Comparison of ENCODE assay signal across 22 cellular contexts in the genomic region with DNA sequence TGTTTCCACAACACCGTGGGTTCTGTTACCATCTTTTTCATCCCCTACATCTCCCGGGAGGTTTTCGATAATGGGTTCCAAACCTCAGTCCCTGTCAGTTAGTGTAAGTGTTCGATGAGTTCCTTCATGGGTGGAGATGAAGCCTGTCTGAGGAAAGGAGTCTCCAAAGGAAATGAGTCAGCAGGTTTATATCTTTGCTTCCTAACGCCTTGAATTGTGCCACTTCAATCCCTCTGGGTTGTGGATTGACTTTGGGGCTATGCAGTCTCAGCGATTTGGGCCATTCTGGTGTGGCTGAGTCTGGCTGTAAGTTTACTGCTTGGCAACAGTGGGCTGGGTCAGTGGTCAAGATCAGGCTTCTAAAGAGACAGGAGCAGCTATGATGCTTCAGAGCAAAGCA. TPM values are rescaled to one million over a fixed set of nuclear protein-coding genes. Genes with fewer than 3 reads are reported as not detected.
A peak's percentile ranks its signal among the peaks of the same experiment; 100 is the strongest.
DNase-seq lines count a peak whose midpoint lies in the region; FAIRE-seq and TF ChIP-seq lines count a peak whose summit lies in the region.
"Had no signal": no experiment of that assay in that cellular context is flagged by ENCODE, and none has a peak within 500 bp of the region (broad histone marks: within the 10 kb centered on the region; RNA-seq: fewer than 3 reads in every experiment).

No MANE protein-coding gene starts in this region.

- H3K4me1 ChIP-seq in H1 (replicated peaks in 1 of 4; ENCODE audit: control insufficient read depth in 3 of 4, insufficient read depth in 4 of 4, low read length in 3 of 4) (no peaks in the 10 kb centered on the region), mucosa of stomach (ENCODE audit: control insufficient read depth, insufficient read depth, low read length) (peaks cover 11% of the 10 kb centered on the region), adrenal gland (replicated peaks in 1 of 2) (no peaks in the 10 kb centered on the region)
- H3K4me1 ChIP-seq: left lung had no signal

- H2BK12ac ChIP-seq in H1 (ENCODE audit: low read depth, low read length) = no peak overlapping the region

- no peaks in the 10 kb centered on the region for H3K36me3 ChIP-seq in H1 (ENCODE audit: control insufficient read depth in 2 of 4, insufficient read depth in 4 of 4, low read length in 3 of 4)
- no peaks in the 10 kb centered on the region for H3K36me3 ChIP-seq in mucosa of stomach (ENCODE audit: control insufficient read depth, insufficient read depth, low read length)
- no peaks in the 10 kb centered on the region for H3K36me3 ChIP-seq in adrenal gland (replicated peaks in 1 of 2)
- H3K36me3 ChIP-seq: brain microvascular endothelial cell, left lung had no signal

- H3K4me2 ChIP-seq in H1 (ENCODE audit: insufficient read depth in 1 of 2, low read depth in 2 of 2, low read length in 2 of 2) = no peak overlapping the region

- no peak for TF ChIP-seq RAD21 in H1 (IDR thresholded peaks at IDR 0.05 in 1 of 2, conservative IDR thresholded peaks at IDR 0.05 in 1 of 2; ENCODE audit: low read depth in 2 of 2, low read length in 2 of 2)

- CTCF ChIA-PET in H1 (lab: Charles Lee; ENCODE audit: partially characterized antibody) = interaction anchor here (1.3 kb wide), 1 partner anchor 41 kb away, joined by 3 read pairs; no protein-coding TSS in a partner anchor

- no peaks in the 10 kb centered on the region for H3K23me2 ChIP-seq in H1 (ENCODE audit: low read depth, low read length)

- in situ Hi-C loops in Caki2 (cut with HindIII; ENCODE audit: low pct_unique_long_range_greater_than_20kb, low sequenced_read_pairs) = no loop called here

- H3K9me3 ChIP-seq in H1 (ENCODE audit: insufficient read depth in 2 of 2, low read depth in 1 of 2, low read length in 1 of 2) (no peaks in the 10 kb centered on the region), mucosa of stomach (ENCODE audit: control insufficient read depth, low read length) (no peaks in the 10 kb centered on the region), adrenal gland (replicated peaks in 1 of 3) (no peaks in the 10 kb centered on the region)
- H3K9me3 ChIP-seq: left lung had no signal

- H3K27ac ChIP-seq in H1 (ENCODE audit: low read depth, low read length) = no peak overlapping the region; the same call in 1 of the 2 replicates
- no peak overlapping the region for H3K27ac ChIP-seq in adrenal gland
- H3K27ac ChIP-seq: brain microvascular endothelial cell, dorsolateral prefrontal cortex, left lung had no signal

- H3K9ac ChIP-seq in H1 (replicated peaks in 1 of 4; ENCODE audit: extremely low read depth in 1 of 4, low read depth in 3 of 4, low read length in 3 of 4) (no peak overlapping the region), mucosa of stomach (ENCODE audit: low read length) (no peak overlapping the region)

- no peak overlapping the region for H2AK5ac ChIP-seq in H1 (ENCODE audit: low read depth, low read length)

- H2BK5ac ChIP-seq in H1 (ENCODE audit: low read depth, low read length) = no peak overlapping the region

- no peak overlapping the region for H3K14ac ChIP-seq in H1 (ENCODE audit: insufficient read length)

- H2BK20ac ChIP-seq in H1 (ENCODE audit: low read length) = no peak overlapping the region

- intact Hi-C loops in adrenal gland (cut with DNase I) = no loop called here

- H3K56ac ChIP-seq in H1 (replicated peaks; ENCODE audit: insufficient read length, low read depth, low read length) = no peak overlapping the region

- H3K18ac ChIP-seq in H1 (ENCODE audit: extremely low read depth, low read length) = no peak overlapping the region

- peak; percentile 38 for DNase-seq in Caki2 (ENCODE audit: low read depth)
- DNase-seq in M059J (ENCODE audit: low read depth) = peak; percentile 17
- no peak for DNase-seq in H1 (ENCODE audit: low read depth in 1 of 2, low spot score in 2 of 2)
- DNase-seq in activated CD8-positive, alpha-beta memory T cell treated with anti-CD3 and anti-CD28 coated beads, Interleukin-2, amount 50 U/mL, for 4 hours = no peak
- DNase-seq in T1000 (lab: John Stamatoyannopoulos, UW) = no peak
- no peak for DNase-seq in dermis blood vessel endothelial cell
- no peak for DNase-seq in adrenal gland
- DNase-seq: activated CD4-positive, alpha-beta T cell treated with anti-CD3 and anti-CD28 coated beads, Interleukin-2, amount 50 U/mL, for 4 hours; activated T-cell treated with anti-CD3 and anti-CD28 coated beads, Interleukin-2, amount 50 U/mL, for 48 hours; brain microvascular endothelial cell; dorsolateral prefrontal cortex; GOT3; left lung; naive thymus-derived CD8-positive, alpha-beta T cell; NCI-H1694 treated with DMSO at 0.1 percent for 48 hours; NCI-H526; stimulated activated naive CD4-positive, alpha-beta T cell treated with Interleukin-2 at 50 U/mL for 16 hours had no signal

- no peak overlapping the region for H3K4me3 ChIP-seq in H1 (ENCODE audit: extremely low read depth in 1 of 4, insufficient read depth in 2 of 4, low read depth in 3 of 4, low read length in 4 of 4)
- H3K4me3 ChIP-seq in mucosa of stomach (ENCODE audit: low read length) = peak overlapping the region; percentile 15
- no peak overlapping the region for H3K4me3 ChIP-seq in adrenal gland
- H3K4me3 ChIP-seq: dorsolateral prefrontal cortex, GM12878, left lung had no signal

- no peak overlapping the region for H3K4ac ChIP-seq in H1 (replicated peaks; ENCODE audit: insufficient read length, low read depth, low read length)

- H3K79me2 ChIP-seq in H1 (ENCODE audit: control insufficient read depth in 1 of 2, insufficient read depth in 2 of 2, low read length in 2 of 2) = no peaks in the 10 kb centered on the region

- H3K79me1 ChIP-seq in H1 (ENCODE audit: low read depth, low read length) = no peaks in the 10 kb centered on the region

- no peak overlapping the region for H4K91ac ChIP-seq in H1 (replicated peaks; ENCODE audit: insufficient read length, low read length)

- H2BK15ac ChIP-seq in H1 (ENCODE audit: low read length) = 0 out of 2 replicates have a peak overlapping the region, but pooled peaks have one; percentile 22

- H4K5ac ChIP-seq in H1 (ENCODE audit: insufficient read length, low read depth, low read length) = no peak overlapping the region

- TF ChIP-seq CTCF in H1 (IDR thresholded peaks at IDR 0.05; ENCODE audit: control extremely low read depth in 1 of 3, insufficient read depth in 1 of 3, low read depth in 1 of 3, low read length in 3 of 3) (no peak), adrenal gland (IDR thresholded peaks at IDR 0.05) (no peak)

- no peak overlapping the region for H3K23ac ChIP-seq in H1 (ENCODE audit: insufficient read length)

- no peak for FAIRE-seq in H1 (lab: Jason Lieb, UNC)
- FAIRE-seq: GM12878 had no signal

- TF ChIP-seq EP300 in H1 (IDR thresholded peaks at IDR 0.05; ENCODE audit: borderline replicate concordance in 1 of 2, low read depth in 2 of 2, low read length in 2 of 2) = no peak

- TF ChIP-seq POLR2A in H1 (IDR thresholded peaks at IDR 0.05; ENCODE audit: control extremely low read depth in 1 of 2, low read depth in 2 of 2, low read length in 2 of 2) (no peak), adrenal gland (IDR thresholded peaks at IDR 0.05) (no peak)

- no peak overlapping the region for H2BK120ac ChIP-seq in H1 (replicated peaks; ENCODE audit: low read depth, low read length)

- no peak overlapping the region for H4K8ac ChIP-seq in H1 (ENCODE audit: extremely low read depth, insufficient read depth, low read length)

- H3K27me3 ChIP-seq in H1 (replicated peaks in 1 of 4; ENCODE audit: control insufficient read depth in 3 of 4, extremely low read depth in 1 of 4, insufficient read depth in 3 of 4, low read length in 3 of 4) (no peaks in the 10 kb centered on the region), mucosa of stomach (ENCODE audit: control insufficient read depth, insufficient read depth, low read length) (no peaks in the 10 kb centered on the region), adrenal gland (no peaks in the 10 kb centered on the region)
- H3K27me3 ChIP-seq: brain microvascular endothelial cell, left lung had no signal

- WGBS in H1 (ENCODE audit: extremely low coverage in 1 of 2, insufficient coverage in 1 of 2, insufficient read length in 1 of 2, insufficient replicate concordance in 2 of 2, low coverage in 1 of 2, low lambda C conversion rate in 2 of 2, missing lambda C conversion rate in 1 of 2), 2 experiments = 93% methylated on average over 6 of the region's 6 CpGs; no CpG with 5 or more reads in 1 of the 2 experiments
- WGBS in adrenal gland, 4 donors = 75 to 81% (median 78%) methylated on average over 6 of the region's 6 CpGs

- 0 out of 2 replicates have a peak overlapping the region, but pooled peaks have one; percentile 28 for H2AFZ ChIP-seq in H1 (ENCODE audit: low read length)

- no peaks in the 10 kb centered on the region for H4K20me1 ChIP-seq in H1 (replicated peaks in 1 of 2; ENCODE audit: control insufficient read depth in 1 of 2, insufficient read depth in 2 of 2, low read length in 2 of 2)

- POLR2A ChIA-PET in H1 (lab: Charles Lee; ENCODE audit: partially characterized antibody) = no interaction called here

RNA-seq across cellular contexts. Expression of gene SERPINB5, which starts 1.2 kb away (rescaled TPM):
- 40.1 and 44.9 TPM in 2 replicates for total RNA-seq in Caki2 (2014; rRNA removed; shearing (Covaris generic); ENCODE audit: low replicate concordance)
- total RNA-seq in M059J (2014; rRNA removed; shearing (Covaris generic)) = not detected in 2 replicates
- total RNA-seq in H1 (2021; fragmentation: NEBNext Ultra II Directional; extraction: Animal tissue kit (Norgen Biotek cat#: 25700)) = 0.23 TPM in 1 of 2 replicates, not detected in the other
- polyA plus RNA-seq in H1 (2011; rRNA removed) = 0.03 TPM in 1 of 2 replicates, not detected in the other
- polyA plus RNA-seq in H1 (2011; cell fraction: cytosol; rRNA removed) = not detected
- polyA plus RNA-seq in H1 (2011; cell fraction: nucleus; rRNA removed) = 0.06 TPM
- polyA plus RNA-seq in H1 (2012, experiment 1 of 2) = not detected in 4 replicates
- not detected for polyA plus RNA-seq in H1 (2012, experiment 2 of 2)
- polyA plus RNA-seq in H1 (2013, experiment 1 of 2) = 0.16 TPM
- polyA plus RNA-seq in H1 (2013, experiment 2 of 2) = 0.20 TPM
- 0.06 TPM in 1 of 2 replicates, not detected in the other for polyA minus RNA-seq in H1 (2011; rRNA and poly(A)+ RNA removed)
- polyA minus RNA-seq in H1 (2011; cell fraction: cytosol; rRNA and poly(A)+ RNA removed) = not detected
- polyA minus RNA-seq in H1 (2011; cell fraction: nucleus; rRNA and poly(A)+ RNA removed) = 1.5 TPM
- total RNA-seq in dermis blood vessel endothelial cell = 0.05 and 0.51 TPM in 2 replicates
- under 1 TPM in 1 of 8 donors, not detected in 7; 0.29 TPM for total RNA-seq in adrenal gland
- polyA plus RNA-seq in adrenal gland = under 1 TPM in 1 of 3 donors, not detected in 2; 0.07 TPM
- total RNA-seq: dorsolateral prefrontal cortex; G401; GM12878; LHCN-M2; naive thymus-derived CD8-positive, alpha-beta T cell; posterior vena cava had no signal
- polyA plus RNA-seq: naive thymus-derived CD8-positive, alpha-beta T cell had no signal

RNA-seq across cellular contexts. Expression of gene VPS4B, which starts 55.7 kb away (rescaled TPM):
- total RNA-seq in Caki2 (2014; rRNA removed; shearing (Covaris generic); ENCODE audit: low replicate concordance) = 16.4 and 18.8 TPM in 2 replicates
- 40.9 and 48.3 TPM in 2 replicates for total RNA-seq in M059J (2014; rRNA removed; shearing (Covaris generic))
- total RNA-seq in H1 (2021; fragmentation: NEBNext Ultra II Directional; extraction: Animal tissue kit (Norgen Biotek cat#: 25700)) = 42.7 and 45.3 TPM in 2 replicates
- 6.1 and 7.2 TPM in 2 replicates for polyA plus RNA-seq in H1 (2011; rRNA removed)
- polyA plus RNA-seq in H1 (2011; cell fraction: cytosol; rRNA removed) = 13.1 TPM
- polyA plus RNA-seq in H1 (2011; cell fraction: nucleus; rRNA removed) = 7.1 TPM
- 16.0 to 22.9 TPM (median 21.4 TPM) in 4 replicates for polyA plus RNA-seq in H1 (2012, experiment 1 of 2)
- polyA plus RNA-seq in H1 (2012, experiment 2 of 2) = 2.4 TPM
- polyA plus RNA-seq in H1 (2013, experiment 1 of 2) = 35.9 TPM
- polyA plus RNA-seq in H1 (2013, experiment 2 of 2) = 38.3 TPM
- 18.8 and 23.5 TPM in 2 replicates for polyA minus RNA-seq in H1 (2011; rRNA and poly(A)+ RNA removed)
- polyA minus RNA-seq in H1 (2011; cell fraction: cytosol; rRNA and poly(A)+ RNA removed) = 24.4 TPM
- polyA minus RNA-seq in H1 (2011; cell fraction: nucleus; rRNA and poly(A)+ RNA removed) = 28.9 TPM
- 55.3 and 59.1 TPM in 2 replicates for total RNA-seq in dermis blood vessel endothelial cell
- total RNA-seq in adrenal gland = 10 to 100 TPM; 15.0 to 58.5 (median 36.1) TPM
- polyA plus RNA-seq in adrenal gland = 10 to 100 TPM in 1 of 3 donors, 1 to 10 TPM in 2; 6.6 to 44.4 (median 9.4) TPM

Comparison
In these comparisons a context has a peak if more than half of its experiments do, and no peak if none do; other contexts are left out.
1. DNase-seq: peak in Caki2 (single experiment) and M059J (single experiment); none in H1 (0 of 2), activated CD8-positive, alpha-beta memory T cell treated with anti-CD3 and anti-CD28 coated beads, Interleukin-2, amount 50 U/mL, for 4 hours (single experiment), T1000 (single experiment), dermis blood vessel endothelial cell (single experiment) and adrenal gland (0 of 7).
2. RNA of gene SERPINB5, which starts 1.2 kb away (total RNA-seq): 40.1 to 44.9 TPM in Caki2; 0.05 to 0.51 TPM in dermis blood vessel endothelial cell, 0.23 TPM in H1, not detected in M059J and 0.29 TPM in adrenal gland; every median in the first group is over 10 times any median in the second.